Comparison of ENCODE assay signal across 9 cellular contexts in the genomic region with DNA sequence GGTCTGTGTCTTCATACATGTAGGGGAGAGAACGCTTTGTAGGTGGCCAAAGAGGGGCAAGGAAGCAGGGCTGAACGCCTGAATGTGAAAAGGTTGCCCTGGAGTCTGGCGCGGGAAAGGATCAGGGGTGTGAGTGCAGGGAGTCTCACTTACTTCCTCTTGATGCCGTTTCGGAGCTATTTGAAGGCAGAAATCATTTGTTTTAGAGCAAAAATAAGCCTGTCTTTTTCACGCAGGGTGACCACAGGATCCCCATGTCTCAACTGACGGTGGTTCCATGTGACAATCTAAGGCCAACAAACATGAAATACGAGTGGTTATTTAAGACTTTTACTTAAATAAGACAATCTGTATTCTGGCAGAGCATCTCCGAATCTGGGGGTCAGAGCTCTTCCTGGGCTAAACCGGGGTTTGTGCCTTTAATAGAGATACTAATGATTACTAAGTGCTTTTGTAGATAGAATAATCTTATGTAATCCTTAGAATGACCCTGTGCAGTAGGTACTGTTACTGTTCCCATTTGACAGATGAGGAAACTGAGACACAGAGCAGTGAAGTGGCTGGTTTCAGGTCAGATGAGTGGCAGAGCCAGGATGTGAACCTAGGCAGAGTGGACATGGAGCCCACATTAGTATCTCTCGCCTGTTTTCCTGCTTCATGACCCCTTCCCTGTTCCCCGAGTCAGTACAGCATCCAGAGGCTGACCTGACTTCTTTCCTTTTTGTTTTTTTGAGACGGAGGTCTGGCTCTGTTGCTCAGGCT. TPM values are rescaled to one million over a fixed set of nuclear protein-coding genes. Genes with fewer than 3 reads are reported as not detected.
A peak's percentile ranks its signal among the peaks of the same experiment; 100 is the strongest.
DNase-seq lines count a peak whose midpoint lies in the region; ATAC-seq and TF ChIP-seq lines count a peak whose summit lies in the region.
"Had no signal": no experiment of that assay in that cellular context is flagged by ENCODE, and none has a peak within 500 bp of the region (broad histone marks: within the 10 kb centered on the region; RNA-seq: fewer than 3 reads in every experiment).

No MANE protein-coding gene starts in this region.

- POLR2A ChIA-PET in activated naive CD8-positive, alpha-beta T cell treated with anti-CD3 and anti-CD28 coated beads, Interleukin-2, amount 10 ng/mL, durations not matched to agents 7 days and 5 days (lab: Charles Lee), result interaction anchor here (0.7 to 2.6 kb wide), 5 partner anchors 54 to 81 kb away, joined by 3 to 8 read pairs (median 4); a partner anchor contains a TSS

- no peaks in the 10 kb centered on the region for H3K27me3 ChIP-seq in GM06990 (replicated peaks; ENCODE audit: control insufficient read depth, insufficient read depth, low read length)
- H3K27me3 ChIP-seq: right atrium auricular region had no signal

- ATAC-seq in activated naive CD8-positive, alpha-beta T cell treated with anti-CD3 and anti-CD28 coated beads, Interleukin-2, amount 10 ng/mL, durations not matched to agents 7 days and 5 days (ENCODE audit: low read depth), result no peak
- no peak for ATAC-seq in HG03097 (IDR thresholded peaks at IDR 0.05; ENCODE audit: low FRiP score, unreplicated experiment)

- H3K4me3 Mint-ChIP-seq in activated naive CD8-positive, alpha-beta T cell treated with anti-CD3 and anti-CD28 coated beads, Interleukin-2, amount 10 ng/mL, durations not matched to agents 7 days and 5 days, result peak overlapping the region; percentile 95
- peak overlapping the region; percentile 95 for H3K4me3 Mint-ChIP-seq in neural crest cell

- H3K27me3 Mint-ChIP-seq in activated naive CD8-positive, alpha-beta T cell treated with anti-CD3 and anti-CD28 coated beads, Interleukin-2, amount 10 ng/mL, durations not matched to agents 7 days and 5 days, result no peaks in the 10 kb centered on the region
- peaks cover 3% of the 10 kb centered on the region for H3K27me3 Mint-ChIP-seq in neural crest cell (ENCODE audit: low read depth)

- DNase-seq in GM06990 (ENCODE audit: extremely low read depth, insufficient read length), result peak; percentile 41
- no peak for DNase-seq in activated naive CD8-positive, alpha-beta T cell treated with anti-CD3 and anti-CD28 coated beads, Interleukin-2, amount 10 ng/mL, durations not matched to agents 7 days and 5 days
- DNase-seq in neural crest cell (ENCODE audit: low read depth, low spot score), result no peak
- DNase-seq in cerebellar nuclear complex (lab: John Stamatoyannopoulos, UW), result no peak
- DNase-seq in globus pallidus (ENCODE audit: low spot score), result no peak
- no peak for DNase-seq in activated effector memory CD4-positive, alpha-beta T cell treated with Interleukin-2 at 50 U/mL for 16 hours

- peaks cover 7% of the 10 kb centered on the region for H3K36me3 Mint-ChIP-seq in activated naive CD8-positive, alpha-beta T cell treated with anti-CD3 and anti-CD28 coated beads, Interleukin-2, amount 10 ng/mL, durations not matched to agents 7 days and 5 days
- peaks cover 4% of the 10 kb centered on the region for H3K36me3 Mint-ChIP-seq in neural crest cell (ENCODE audit: low read depth)

- no peaks in the 10 kb centered on the region for H3K9me3 ChIP-seq in KOPT-K1 (ENCODE audit: insufficient read depth, low read length, poor library complexity, severe bottlenecking)
- H3K9me3 ChIP-seq: right atrium auricular region had no signal

- H3K27ac Mint-ChIP-seq in activated naive CD8-positive, alpha-beta T cell treated with anti-CD3 and anti-CD28 coated beads, Interleukin-2, amount 10 ng/mL, durations not matched to agents 7 days and 5 days, result peak overlapping the region; percentile 84
- no peak overlapping the region for H3K27ac Mint-ChIP-seq in neural crest cell (ENCODE audit: unreplicated experiment)

- peak overlapping the region; percentile 88 for H3K27ac ChIP-seq in KOPT-K1 (ENCODE audit: low read depth, low read length, poor library complexity, severe bottlenecking)
- H3K27ac ChIP-seq: right atrium auricular region had no signal

- no peaks in the 10 kb centered on the region; the same call in 1 of the 2 replicates for H3K36me3 ChIP-seq in GM06990 (ENCODE audit: control insufficient read depth, insufficient read depth, low read length)
- H3K36me3 ChIP-seq in KOPT-K1 (ENCODE audit: insufficient read depth, low read length), result peaks cover 22% of the 10 kb centered on the region
- H3K36me3 ChIP-seq: right atrium auricular region had no signal

- no peaks in the 10 kb centered on the region for H3K9me3 Mint-ChIP-seq in activated naive CD8-positive, alpha-beta T cell treated with anti-CD3 and anti-CD28 coated beads, Interleukin-2, amount 10 ng/mL, durations not matched to agents 7 days and 5 days
- H3K9me3 Mint-ChIP-seq in neural crest cell, result peaks cover 2% of the 10 kb centered on the region

- H3K4me1 Mint-ChIP-seq in activated naive CD8-positive, alpha-beta T cell treated with anti-CD3 and anti-CD28 coated beads, Interleukin-2, amount 10 ng/mL, durations not matched to agents 7 days and 5 days, result peaks cover 18% of the 10 kb centered on the region
- peaks cover 29% of the 10 kb centered on the region for H3K4me1 Mint-ChIP-seq in neural crest cell

- TF ChIP-seq CTCF in GM06990 (IDR thresholded peaks at IDR 0.05; ENCODE audit: insufficient read depth, low read length, poor library complexity, severe bottlenecking) (no peak), neural crest cell (conservative IDR thresholded peaks at IDR 0.05) (no peak)

- H3K4me3 ChIP-seq in GM06990 (replicated peaks; ENCODE audit: low read depth, low read length), result peak overlapping the region; percentile 86

RNA-seq across cellular contexts. Expression of a gene that starts 1.9 kb away (rescaled TPM):
- total RNA-seq in activated naive CD8-positive, alpha-beta T cell treated with anti-CD3 and anti-CD28 coated beads, Interleukin-2, amount 10 ng/mL, durations not matched to agents 7 days and 5 days, result 10 to 100 TPM; 17.1 to 17.2 TPM
- 18.6 and 19.0 TPM in 2 replicates for total RNA-seq in neural crest cell

RNA-seq across cellular contexts. Expression of a gene that starts 6.5 kb away (rescaled TPM):
- 10 to 100 TPM; 29.7 to 30.2 TPM for total RNA-seq in activated naive CD8-positive, alpha-beta T cell treated with anti-CD3 and anti-CD28 coated beads, Interleukin-2, amount 10 ng/mL, durations not matched to agents 7 days and 5 days
- 24.9 and 25.5 TPM in 2 replicates for total RNA-seq in neural crest cell
